1 cellular context compared by ENCODE assay signal in genomic region chr1:174942547-174943255, GRCh38.
TF ChIP-seq lines count a peak whose summit lies in the region.

No MANE protein-coding gene starts in this region.

TF ChIP-seq in GM23338, 12 proteins besides CTCF, POLR2A, EP300 and RAD21 (continued from another document):
- TF ChIP-seq REST (IDR thresholded peaks at IDR 0.05; ENCODE audit: unreplicated experiment), result no peak
